In the genomic region with DNA sequence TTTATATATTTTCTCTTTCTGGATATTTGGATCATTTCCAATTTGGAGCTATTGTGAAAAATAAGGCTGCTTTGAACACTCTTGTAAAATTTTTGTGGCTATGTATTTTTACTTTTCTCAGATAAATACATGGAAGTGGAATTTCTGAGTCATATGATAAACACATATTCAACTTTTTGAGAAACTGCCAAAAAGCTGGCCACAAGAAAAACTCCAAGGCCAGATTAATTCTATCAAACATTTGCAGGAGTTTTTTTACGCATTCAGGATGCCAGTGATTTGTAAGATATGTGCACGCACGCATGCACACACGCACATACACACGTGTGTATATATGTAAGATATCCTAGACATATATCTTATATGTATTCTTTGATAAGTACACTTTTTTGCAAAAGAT, we compare ENCODE assay signal across 17 cellular contexts.
DNase-seq lines count a peak whose midpoint lies in the region; ATAC-seq, FAIRE-seq and TF ChIP-seq lines count a peak whose summit lies in the region.
"Had no signal": no experiment of that assay in that cellular context is flagged by ENCODE, and none has a peak within 500 bp of the region (broad histone marks: within the 10 kb centered on the region; RNA-seq: fewer than 3 reads in every experiment).

No MANE protein-coding gene starts in this region.

- ATAC-seq in GM18498 (IDR thresholded peaks at IDR 0.05; ENCODE audit: unreplicated experiment) (no peak), GM19351 (IDR thresholded peaks at IDR 0.05; ENCODE audit: unreplicated experiment) (no peak)
- ATAC-seq: A549, left lobe of liver had no signal

- no peaks in the 10 kb centered on the region for H3K79me2 ChIP-seq in ACC112 (ENCODE audit: control insufficient read depth, insufficient read depth, low read length, unreplicated experiment)

- no peak overlapping the region for H3K4me3 ChIP-seq in ACC112 (ENCODE audit: low read depth, low read length)
- H3K4me3 ChIP-seq in fibroblast of villous mesenchyme (ENCODE audit: low read depth, low read length), result no peak overlapping the region
- H3K4me3 ChIP-seq: A549 had no signal

- FAIRE-seq in GM12891 (lab: Jason Lieb, UNC), result no peak
- FAIRE-seq: A549, D721Med had no signal

- peaks cover 14% of the 10 kb centered on the region for H3K4me1 ChIP-seq in ACC112 (ENCODE audit: control insufficient read depth, insufficient read depth, low read length, unreplicated experiment)
- H3K4me1 ChIP-seq: A549 had no signal

- no peak for TF ChIP-seq CTCF in fibroblast of villous mesenchyme (IDR thresholded peaks at IDR 0.05; ENCODE audit: insufficient read depth, low read depth, low read length)

- no peaks in the 10 kb centered on the region for H3K36me3 ChIP-seq in ACC112 (ENCODE audit: insufficient read depth, low read length)

- no peak overlapping the region for H2AFZ ChIP-seq in ACC112 (ENCODE audit: low read length, unreplicated experiment)

- H3K27me3 ChIP-seq in ACC112 (ENCODE audit: insufficient read depth, low read length), result no peaks in the 10 kb centered on the region

- H3K27ac ChIP-seq in ACC112 (ENCODE audit: low read depth, low read length), result peak overlapping the region; percentile 55
- H3K27ac ChIP-seq: A549 had no signal

- TF ChIP-seq POLR2A in GM12891 (IDR thresholded peaks at IDR 0.05; ENCODE audit: low read depth, low read length), result no peak

- DNase-seq in HCEC 1CT, result peak; percentile 93
- peak; percentile 86 for DNase-seq in amniotic stem cell (lab: John Stamatoyannopoulos, UW)
- peak; percentile 92 for DNase-seq in fibroblast of villous mesenchyme (ENCODE audit: low read depth)
- DNase-seq in KBM-7, result no peak
- no peak for DNase-seq in GM12891 (ENCODE audit: insufficient read length, low spot score)
- DNase-seq: activated CD8-positive, alpha-beta memory T cell treated with anti-CD3 and anti-CD28 coated beads, Interleukin-2, amount 50 U/mL, for 48 hours; activated naive CD4-positive, alpha-beta T cell treated with Interleukin-2 at 50 U/mL for 16 hours; central memory CD4-positive, alpha-beta T cell; naive B cell; NCI-H82; posterior cingulate gyrus had no signal

- in situ Hi-C loops in KBM-7 (cut with MboI; ENCODE audit: low pct_unique_long_range_greater_than_20kb, low sequenced_read_pairs), result no loop called here

TF ChIP-seq in GM12891, 5 proteins besides CTCF, POLR2A, EP300 and RAD21:
- no peak for TF ChIP-seq SPI1 (IDR thresholded peaks at IDR 0.05; ENCODE audit: low read depth, low read length)
- no peak for TF ChIP-seq POU2F2 (IDR thresholded peaks at IDR 0.05; ENCODE audit: low read depth, low read length)
- TF ChIP-seq TAF1 (IDR thresholded peaks at IDR 0.05; ENCODE audit: low read depth, low read length), result no peak
- TF ChIP-seq POLR2AphosphoS5 (IDR thresholded peaks at IDR 0.05; ENCODE audit: low read depth, low read length), result no peak
- TF ChIP-seq PAX5 (IDR thresholded peaks at IDR 0.05; ENCODE audit: insufficient read depth, low read length, severe bottlenecking), result no peak
TF ChIP-seq in GM12891: peak in this region for 0.

Comparison
In these comparisons a context has a peak if more than half of its experiments do, and no peak if none do; other contexts are left out.
1. DNase-seq: peak in HCEC 1CT (single experiment), amniotic stem cell (single experiment) and fibroblast of villous mesenchyme (single experiment); none in KBM-7 (single experiment) and GM12891 (single experiment).